In the genomic region with DNA sequence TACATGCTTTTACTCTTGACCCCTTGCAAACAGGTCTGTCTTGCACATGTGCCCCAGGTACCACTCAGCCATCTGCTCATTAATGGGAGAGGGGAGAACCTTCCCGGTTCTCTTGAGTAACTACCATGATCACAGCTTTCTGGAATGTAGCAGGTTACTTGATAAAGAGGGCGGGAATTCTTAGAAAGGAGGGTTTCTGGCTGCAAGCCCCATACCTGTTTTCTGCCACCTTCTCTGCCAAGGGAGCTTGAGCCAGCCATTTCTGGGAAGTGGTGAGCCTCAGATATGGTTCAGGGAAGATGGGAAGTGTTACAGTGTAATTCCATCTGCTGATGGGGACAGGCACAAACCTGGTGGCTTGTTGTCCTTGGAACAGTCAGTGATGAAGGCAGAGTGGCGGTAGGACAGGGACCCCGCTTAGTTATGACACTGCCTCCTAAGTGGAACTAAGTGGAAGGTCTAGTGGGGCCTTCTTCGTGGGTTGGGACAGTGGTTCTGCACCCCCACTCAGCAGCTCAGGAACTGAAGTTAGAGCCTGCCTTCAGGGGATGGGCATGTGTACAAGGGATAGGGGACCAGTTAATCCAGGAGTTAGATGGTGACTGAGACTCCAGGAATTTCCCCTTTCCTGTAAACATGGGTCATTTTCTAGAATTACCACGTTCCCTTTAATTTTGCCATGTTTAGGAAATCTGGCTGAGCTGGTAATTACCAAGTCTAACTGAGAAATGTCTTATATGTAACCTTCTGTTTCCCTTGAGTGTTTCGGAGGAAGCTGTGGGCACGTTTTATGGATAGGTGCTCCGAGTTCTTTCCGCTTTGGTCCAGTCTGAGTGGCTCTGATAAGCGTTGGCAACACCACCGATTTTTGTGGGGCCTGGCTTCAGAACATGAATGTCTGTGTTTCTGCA, we compare ENCODE assay signal across 11 cellular contexts. TPM values are rescaled to one million over a fixed set of nuclear protein-coding genes. Genes with fewer than 3 reads are reported as not detected.
DNase-seq lines count a peak whose midpoint lies in the region; ATAC-seq and TF ChIP-seq lines count a peak whose summit lies in the region.
"Had no signal": no experiment of that assay in that cellular context is flagged by ENCODE, and none has a peak within 500 bp of the region (broad histone marks: within the 10 kb centered on the region; RNA-seq: fewer than 3 reads in every experiment).

No MANE protein-coding gene starts in this region.

- peak overlapping the region; percentile 39 for H3K4me2 ChIP-seq in PC-3 (ENCODE audit: low read length)

- H3K4me1 ChIP-seq in PC-3 (ENCODE audit: insufficient read depth, low read length) = peaks cover 25% of the 10 kb centered on the region

- no peaks in the 10 kb centered on the region for H3K27me3 ChIP-seq in PC-3 (ENCODE audit: low read length)

- no peaks in the 10 kb centered on the region for H3K36me3 ChIP-seq in PC-3 (ENCODE audit: low read depth, low read length)

- no peak overlapping the region for H3K27ac ChIP-seq in PC-3 (ENCODE audit: low read length)
- H3K27ac ChIP-seq: parathyroid adenoma, SK-N-MC had no signal

- no peaks in the 10 kb centered on the region for H3K9me2 ChIP-seq in PC-3 (replicated peaks; ENCODE audit: low read length)

- DNase-seq in Daoy (ENCODE audit: low read depth) (peak; percentile 45), PC-3 (peak; percentile 46), dermis microvascular lymphatic vessel endothelial cell (ENCODE audit: low read depth in 2 of 2) (peak; percentile 32 to 96), progenitor cell of endocrine pancreas (ENCODE audit: low spot score, unreplicated experiment) (no peak), NCI-H1694 treated with DMSO at 0.1 percent for 48 hours (lab: John Stamatoyannopoulos, UW) (no peak), LoVo (ENCODE audit: low spot score) (no peak), ureter (ENCODE audit: low spot score) (no peak)
- DNase-seq: cortex of kidney had no signal

- H3K79me2 ChIP-seq in PC-3 (ENCODE audit: low read length) = peaks cover 96% of the 10 kb centered on the region

- BruUV-seq in PC-3 (replicated peaks; lab: Mats Ljungman, UMichigan) = no TSS peak

- no peak overlapping the region for H2AFZ ChIP-seq in PC-3 (ENCODE audit: low read length)
- H2AFZ ChIP-seq: parathyroid adenoma had no signal

- H3K4me1 Mint-ChIP-seq in progenitor cell of endocrine pancreas (ENCODE audit: low read depth) = peaks cover 58% of the 10 kb centered on the region

- H3K9me3 ChIP-seq in PC-3 (ENCODE audit: low read length) = no peaks in the 10 kb centered on the region

- H4K20me1 ChIP-seq in PC-3 (ENCODE audit: low read length) = no peaks in the 10 kb centered on the region

- intact Hi-C loops in PC-3 (cut with micrococcal nuclease) = no loop called here

- H3K36me3 Mint-ChIP-seq in progenitor cell of endocrine pancreas (ENCODE audit: insufficient read depth) = peaks cover 1% of the 10 kb centered on the region

- no peak overlapping the region for H3K9ac ChIP-seq in PC-3 (ENCODE audit: low read length)
- H3K9ac ChIP-seq: parathyroid adenoma had no signal

- POLR2A ChIA-PET in PC-3 (lab: Charles Lee; ENCODE audit: unreplicated experiment) = no interaction called here

- ATAC-seq in PC-3 (peak; percentile 48), GM21526 (IDR thresholded peaks at IDR 0.05; ENCODE audit: low FRiP score, unreplicated experiment) (no peak)

- H3K4me3 ChIP-seq in PC-3 (ENCODE audit: low read length) = no peak overlapping the region
- H3K4me3 ChIP-seq: SK-N-MC had no signal

- CTCF ChIA-PET in PC-3 (lab: Charles Lee) = no interaction called here

- TF ChIP-seq CTCF in PC-3 (conservative IDR thresholded peaks at IDR 0.05; ENCODE audit: low read depth, low read length) = no peak
- no peak for TF ChIP-seq CTCF in progenitor cell of endocrine pancreas (IDR thresholded peaks at IDR 0.05; ENCODE audit: unreplicated experiment)

- H3K9me3 Mint-ChIP-seq in progenitor cell of endocrine pancreas (ENCODE audit: low read depth) = no peaks in the 10 kb centered on the region

- no peaks in the 10 kb centered on the region for H3F3A ChIP-seq in PC-3 (ENCODE audit: low read length, unreplicated experiment)

- no peaks in the 10 kb centered on the region for H3K27me3 Mint-ChIP-seq in progenitor cell of endocrine pancreas

- H3K27ac Mint-ChIP-seq in progenitor cell of endocrine pancreas = peak overlapping the region; percentile 77

- H3K4me3 Mint-ChIP-seq in progenitor cell of endocrine pancreas (ENCODE audit: low read depth) = no peak overlapping the region

RNA-seq across cellular contexts. Expression of gene BCR, which starts 35.2 kb away (rescaled TPM):
- total RNA-seq in Daoy (2014; rRNA removed; shearing (Covaris generic)) = 22.2 and 27.3 TPM in 2 replicates
- total RNA-seq in PC-3 (2014; rRNA removed) = 36.8 and 46.8 TPM in 2 replicates
- total RNA-seq in dermis microvascular lymphatic vessel endothelial cell = 95.9 and 127 TPM in 2 replicates
- total RNA-seq in progenitor cell of endocrine pancreas = 102 and 106 TPM in 2 replicates
- 88.0 TPM for total RNA-seq in ureter

Comparison
In these comparisons a context has a peak if more than half of its experiments do, and no peak if none do; other contexts are left out.
1. DNase-seq: peak in Daoy (single experiment), PC-3 (single experiment) and dermis microvascular lymphatic vessel endothelial cell (2 of 2); none in progenitor cell of endocrine pancreas (single experiment), NCI-H1694 treated with DMSO at 0.1 percent for 48 hours (single experiment), LoVo (single experiment) and ureter (single experiment).